ENCODE assay signal across 9 cellular contexts in the genomic region with DNA sequence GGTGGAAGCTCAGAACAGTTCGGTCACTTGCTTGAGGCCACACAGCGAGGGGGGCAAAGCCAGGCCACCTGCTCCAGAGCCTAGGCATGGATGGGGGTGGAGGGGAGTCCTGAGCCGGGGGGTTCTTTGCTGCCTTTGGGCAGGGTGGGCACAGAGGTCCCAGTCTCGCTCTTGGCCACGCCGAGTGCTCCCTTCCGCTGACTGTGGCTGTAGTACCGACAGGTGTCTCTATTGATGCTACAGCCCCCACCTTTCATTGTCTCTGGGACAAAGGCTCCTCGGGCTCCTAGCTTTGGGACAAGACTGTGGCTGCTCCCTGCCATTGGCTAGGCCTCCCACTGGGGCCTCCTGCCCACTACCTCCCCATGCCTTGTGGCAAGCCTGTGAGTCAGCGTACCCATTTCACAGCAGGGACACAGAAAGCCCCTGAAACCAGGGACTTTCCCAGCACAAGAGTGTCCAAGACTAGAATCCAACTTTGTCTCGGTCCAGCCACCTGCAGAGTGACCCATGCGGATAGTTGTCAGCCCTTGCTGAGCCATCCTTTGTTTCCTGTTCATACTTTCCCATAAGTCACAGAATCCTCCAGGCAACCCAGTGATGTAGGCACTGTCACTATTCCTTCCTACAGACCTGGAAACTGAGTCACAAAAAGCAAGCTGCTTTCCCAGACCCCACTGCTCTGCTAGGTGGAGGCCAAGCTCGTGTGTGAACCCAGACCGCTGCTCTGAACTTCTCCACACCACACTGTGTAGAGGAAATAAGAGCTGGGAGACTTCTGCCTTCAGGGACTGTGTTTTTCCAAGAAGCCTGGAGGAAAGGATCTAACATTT. TPM values are rescaled to one million over a fixed set of nuclear protein-coding genes. Genes with fewer than 3 reads are reported as not detected.
DNase-seq lines count a peak whose midpoint lies in the region; ATAC-seq and TF ChIP-seq lines count a peak whose summit lies in the region.
"Had no signal": no experiment of that assay in that cellular context is flagged by ENCODE, and none has a peak within 500 bp of the region (broad histone marks: within the 10 kb centered on the region; RNA-seq: fewer than 3 reads in every experiment).

No MANE protein-coding gene starts in this region.

- H3K4me2 ChIP-seq in DOHH2 (ENCODE audit: low read length) (peak overlapping the region; percentile 60), GM23248 (ENCODE audit: unreplicated experiment) (no peak overlapping the region)

- H3K79me2 ChIP-seq in DOHH2 (ENCODE audit: control insufficient read depth, low read length) (no peaks in the 10 kb centered on the region), GM23248 (ENCODE audit: insufficient read depth) (no peaks in the 10 kb centered on the region)

- peaks cover 13% of the 10 kb centered on the region for H3K4me1 ChIP-seq in DOHH2 (ENCODE audit: control insufficient read depth, low read length)
- no peaks in the 10 kb centered on the region for H3K4me1 ChIP-seq in HUES6 (ENCODE audit: control insufficient read depth, insufficient read depth, low read length)
- H3K4me1 ChIP-seq in GM23248 (ENCODE audit: insufficient read depth) = peaks cover 6% of the 10 kb centered on the region; the same call in 1 of the 2 replicates

- H3F3A ChIP-seq in DOHH2 (ENCODE audit: control insufficient read depth, insufficient read depth) (no peaks in the 10 kb centered on the region), GM23248 (ENCODE audit: insufficient read depth) (no peaks in the 10 kb centered on the region)

- no peaks in the 10 kb centered on the region for H4K20me1 ChIP-seq in DOHH2 (ENCODE audit: control insufficient read depth, insufficient read depth, low read depth, low read length)
- no peaks in the 10 kb centered on the region for H4K20me1 ChIP-seq in GM23248 (ENCODE audit: insufficient read depth)

- peaks cover 26% of the 10 kb centered on the region for H3K4me1 Mint-ChIP-seq in activated T-cell treated with anti-CD3 and anti-CD28 coated beads, Interleukin-2, amount 50 U/mL, for 72 hours (ENCODE audit: low read depth)
- H3K4me1 Mint-ChIP-seq in natural killer cell treated with Interleukin-12 subunit alpha and Interleukin-12 subunit beta and Interleukin-15 and Interleukin-18, amount 100 ng/mL, for 72 hours (ENCODE audit: low read depth in 2 of 2) = peaks cover 31 to 33% of the 10 kb centered on the region in 2 donors

- H3K27ac ChIP-seq in DOHH2 (ENCODE audit: low read depth, low read length) (peak overlapping the region; percentile 47; the same call in 1 of the 2 replicates), HUES6 (ENCODE audit: low read depth, low read length) (no peak overlapping the region), GM23248 (no peak overlapping the region)

- H3K9me3 Mint-ChIP-seq in activated T-cell treated with anti-CD3 and anti-CD28 coated beads, Interleukin-2, amount 50 U/mL, for 72 hours = no peaks in the 10 kb centered on the region
- no peaks in the 10 kb centered on the region for H3K9me3 Mint-ChIP-seq in natural killer cell treated with Interleukin-12 subunit alpha and Interleukin-12 subunit beta and Interleukin-15 and Interleukin-18, amount 100 ng/mL, for 72 hours

- H3K36me3 Mint-ChIP-seq in activated T-cell treated with anti-CD3 and anti-CD28 coated beads, Interleukin-2, amount 50 U/mL, for 72 hours (ENCODE audit: insufficient read depth in 2 of 2) = no peaks in the 10 kb centered on the region
- H3K36me3 Mint-ChIP-seq in natural killer cell treated with Interleukin-12 subunit alpha and Interleukin-12 subunit beta and Interleukin-15 and Interleukin-18, amount 100 ng/mL, for 72 hours = no peaks in the 10 kb centered on the region

- H3K9me2 ChIP-seq in DOHH2 (replicated peaks; ENCODE audit: control insufficient read depth, low read length) (no peaks in the 10 kb centered on the region), GM23248 (ENCODE audit: insufficient read depth) (peaks cover 3% of the 10 kb centered on the region; the same call in 1 of the 2 replicates)

- H3K27ac Mint-ChIP-seq in activated T-cell treated with anti-CD3 and anti-CD28 coated beads, Interleukin-2, amount 50 U/mL, for 72 hours = no peak overlapping the region
- peak overlapping the region; percentile 85 to 90 for H3K27ac Mint-ChIP-seq in natural killer cell treated with Interleukin-12 subunit alpha and Interleukin-12 subunit beta and Interleukin-15 and Interleukin-18, amount 100 ng/mL, for 72 hours

- in situ Hi-C loops in GM23248 (cut with MboI) = no loop called here

- 91 to 93% methylated on average over 13 to 14 of the region's 14 CpGs for WGBS in GM23248 (ENCODE audit: low coverage in 1 of 2, low lambda C conversion rate in 2 of 2, missing lambda C conversion rate in 2 of 2), 2 experiments

- DNase-seq in activated T-cell treated with anti-CD3 and anti-CD28 coated beads, Interleukin-2, amount 50 U/mL, for 72 hours = peak; percentile 33 to 42
- DNase-seq in natural killer cell treated with Interleukin-12 subunit alpha and Interleukin-12 subunit beta and Interleukin-15 and Interleukin-18, amount 100 ng/mL, for 72 hours (ENCODE audit: low spot score) = peak; percentile 82
- no peak for DNase-seq in SKM-1 treated with dmso at 0.1 percent for 144 hours (lab: John Stamatoyannopoulos, UW; ENCODE audit: unreplicated experiment)
- no peak for DNase-seq in GM23248
- DNase-seq: glutamatergic neuron had no signal

- peaks cover 9% of the 10 kb centered on the region; the same call in 1 of the 2 replicates for H3K27me3 ChIP-seq in DOHH2 (ENCODE audit: control insufficient read depth, low read length)
- no peaks in the 10 kb centered on the region for H3K27me3 ChIP-seq in HUES6 (ENCODE audit: control insufficient read depth, insufficient read depth, low read length)
- H3K27me3 ChIP-seq in GM23248 (replicated peaks; ENCODE audit: insufficient read depth) = no peaks in the 10 kb centered on the region

- ATAC-seq in activated T-cell treated with anti-CD3 and anti-CD28 coated beads, Interleukin-2, amount 50 U/mL, for 72 hours (replicated peaks in 1 of 2) = peak; percentile 77 to 85
- ATAC-seq in natural killer cell treated with Interleukin-12 subunit alpha and Interleukin-12 subunit beta and Interleukin-15 and Interleukin-18, amount 100 ng/mL, for 72 hours = peak; percentile 75 to 84
- ATAC-seq in SK-N-SH treated with all-trans-retinoic acid at 6 μM for 48 hours (no peak), HG03039 (IDR thresholded peaks at IDR 0.05; ENCODE audit: unreplicated experiment) (no peak)

- H2AFZ ChIP-seq in GM23248 = no peak overlapping the region

- H3K9me3 ChIP-seq in DOHH2 (ENCODE audit: control insufficient read depth, insufficient read depth, low read length) = no peaks in the 10 kb centered on the region
- H3K9me3 ChIP-seq in HUES6 (ENCODE audit: control insufficient read depth, insufficient read depth, low read depth, low read length) = no peaks in the 10 kb centered on the region
- H3K9me3 ChIP-seq in GM23248 (ENCODE audit: low read depth) = no peaks in the 10 kb centered on the region

- no peaks in the 10 kb centered on the region for H3K27me3 Mint-ChIP-seq in activated T-cell treated with anti-CD3 and anti-CD28 coated beads, Interleukin-2, amount 50 U/mL, for 72 hours (ENCODE audit: low read depth)
- peaks cover 6 to 7% of the 10 kb centered on the region in 2 donors for H3K27me3 Mint-ChIP-seq in natural killer cell treated with Interleukin-12 subunit alpha and Interleukin-12 subunit beta and Interleukin-15 and Interleukin-18, amount 100 ng/mL, for 72 hours

- H3K4me3 ChIP-seq in DOHH2 (ENCODE audit: low read length) (no peak overlapping the region), HUES6 (ENCODE audit: low read depth, low read length) (no peak overlapping the region), GM23248 (no peak overlapping the region)

- no peak for TF ChIP-seq CTCF in DOHH2 (IDR thresholded peaks at IDR 0.05; ENCODE audit: low read depth, low read length, poor library complexity, severe bottlenecking)

- H3K9ac ChIP-seq in HUES6 (ENCODE audit: low read length) (peak overlapping the region; percentile 12), GM23248 (no peak overlapping the region)

- H3K4me3 Mint-ChIP-seq in activated T-cell treated with anti-CD3 and anti-CD28 coated beads, Interleukin-2, amount 50 U/mL, for 72 hours = peak overlapping the region in 1 of 2 donors; percentile 52
- peak overlapping the region; percentile 81 for H3K4me3 Mint-ChIP-seq in natural killer cell treated with Interleukin-12 subunit alpha and Interleukin-12 subunit beta and Interleukin-15 and Interleukin-18, amount 100 ng/mL, for 72 hours

- H3K36me3 ChIP-seq in DOHH2 (ENCODE audit: control insufficient read depth, low read length) (no peaks in the 10 kb centered on the region), HUES6 (ENCODE audit: control insufficient read depth, insufficient read depth, low read length) (no peaks in the 10 kb centered on the region), GM23248 (ENCODE audit: low read depth) (no peaks in the 10 kb centered on the region)

TF ChIP-seq in SK-N-SH treated with all-trans-retinoic acid at 6 μM for 48 hours, 23 proteins besides CTCF, POLR2A, EP300 and RAD21 (continues in another document):
- TF ChIP-seq TOX (CRISPR knock-in tag; IDR thresholded peaks at IDR 0.05; ENCODE audit: borderline replicate concordance) (no peak), OSR1 (CRISPR knock-in tag; IDR thresholded peaks at IDR 0.05) (no peak), PPARA (CRISPR knock-in tag; IDR thresholded peaks at IDR 0.05; ENCODE audit: borderline replicate concordance) (no peak), ZC3H10 (CRISPR knock-in tag; IDR thresholded peaks at IDR 0.05) (no peak), TCF4 (CRISPR knock-in tag; IDR thresholded peaks at IDR 0.05; ENCODE audit: borderline replicate concordance) (no peak), ARNTL (CRISPR knock-in tag; IDR thresholded peaks at IDR 0.05; ENCODE audit: borderline replicate concordance, low read depth) (no peak)

RNA-seq across cellular contexts. Expression of a gene that starts 17.2 kb away (rescaled TPM):
- under 1 TPM; 0.42 to 0.67 TPM for total RNA-seq in activated T-cell treated with anti-CD3 and anti-CD28 coated beads, Interleukin-2, amount 50 U/mL, for 72 hours
- total RNA-seq in natural killer cell treated with Interleukin-12 subunit alpha and Interleukin-12 subunit beta and Interleukin-15 and Interleukin-18, amount 100 ng/mL, for 72 hours = not detected
- 0.63 and 0.86 TPM in 2 replicates for total RNA-seq in GM23248 (2014; rRNA removed; shearing (Covaris generic))
- polyA plus RNA-seq in GM23248 (2016; fragmentation: Nextera tagmentation; extraction: Ambion mirVana) = 7.2 and 8.7 TPM in 2 replicates

Comparison
In these comparisons a context has a peak if more than half of its experiments do, and no peak if none do; other contexts are left out.
1. ATAC-seq: peak in activated T-cell treated with anti-CD3 and anti-CD28 coated beads, Interleukin-2, amount 50 U/mL, for 72 hours (2 of 2) and natural killer cell treated with Interleukin-12 subunit alpha and Interleukin-12 subunit beta and Interleukin-15 and Interleukin-18, amount 100 ng/mL, for 72 hours (2 of 2); none in SK-N-SH treated with all-trans-retinoic acid at 6 μM for 48 hours (single experiment) and HG03039 (single experiment).
2. DNase-seq: peak in activated T-cell treated with anti-CD3 and anti-CD28 coated beads, Interleukin-2, amount 50 U/mL, for 72 hours (2 of 2) and natural killer cell treated with Interleukin-12 subunit alpha and Interleukin-12 subunit beta and Interleukin-15 and Interleukin-18, amount 100 ng/mL, for 72 hours (single experiment); none in SKM-1 treated with dmso at 0.1 percent for 144 hours (single experiment) and GM23248 (single experiment).